ENCODE assay signal across 8 cellular contexts in the genomic region with DNA sequence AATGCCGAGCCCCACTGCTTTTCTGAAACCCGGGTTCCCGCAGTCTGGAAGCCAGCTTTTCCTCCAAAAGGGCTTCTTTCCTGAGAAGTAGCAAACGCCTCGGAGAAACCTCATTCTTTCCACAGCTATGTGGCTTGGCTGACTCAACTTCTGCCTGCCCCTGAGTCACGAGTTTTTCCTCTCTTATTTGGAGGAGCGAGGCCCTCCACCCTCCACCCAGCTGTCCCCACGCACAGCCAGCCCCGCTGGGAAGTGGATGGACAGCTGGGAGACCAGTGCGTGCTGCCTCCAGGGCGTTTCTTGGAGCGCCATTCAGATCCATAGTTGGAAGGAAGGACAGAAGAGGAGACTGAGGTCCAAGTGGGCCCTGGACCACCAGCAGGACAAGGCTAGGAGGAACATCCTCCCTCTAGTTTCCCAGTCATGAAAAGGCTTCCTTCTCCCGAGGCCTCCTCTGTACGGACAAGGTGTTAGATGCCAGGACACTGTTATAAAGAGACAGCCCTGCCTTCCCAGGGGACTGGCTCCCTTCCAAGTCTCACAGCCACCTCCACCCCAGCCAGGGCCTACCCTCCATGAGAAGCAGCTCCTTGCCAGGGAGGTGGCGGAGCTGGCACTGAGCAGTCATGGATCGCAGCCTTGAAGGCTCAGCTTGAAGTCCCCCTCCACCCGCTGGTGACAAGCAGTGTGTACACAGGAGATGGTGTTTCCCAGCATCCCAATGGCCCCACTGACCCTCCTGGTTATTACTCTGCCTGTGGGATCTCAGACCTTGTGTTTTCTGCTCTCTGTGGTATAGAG. TPM values are rescaled to one million over a fixed set of nuclear protein-coding genes. Genes with fewer than 3 reads are reported as not detected.
DNase-seq lines count a peak whose midpoint lies in the region; ATAC-seq, FAIRE-seq and TF ChIP-seq lines count a peak whose summit lies in the region.

No MANE protein-coding gene starts in this region.

- H3K4me1 Mint-ChIP-seq in neural crest cell = peaks cover 14% of the 10 kb centered on the region

- peaks cover 13% of the 10 kb centered on the region for H3K23me2 ChIP-seq in H1 (ENCODE audit: low read depth, low read length)

- H3K36me3 Mint-ChIP-seq in neural crest cell (ENCODE audit: low read depth) = no peaks in the 10 kb centered on the region

- no peak overlapping the region for H2BK20ac ChIP-seq in H1 (ENCODE audit: low read length)

- no peak overlapping the region for H2BK5ac ChIP-seq in H1 (ENCODE audit: low read depth, low read length)

- H3K9ac ChIP-seq in H1 (replicated peaks in 1 of 4; ENCODE audit: extremely low read depth in 1 of 4, low read depth in 3 of 4, low read length in 3 of 4) = no peak overlapping the region

- no peak overlapping the region for H3K56ac ChIP-seq in H1 (replicated peaks; ENCODE audit: insufficient read length, low read depth, low read length)

- H3K79me1 ChIP-seq in H1 (ENCODE audit: low read depth, low read length) = peaks cover 4% of the 10 kb centered on the region; the same call in 1 of the 2 replicates

- H3K27me3 ChIP-seq in Peyer's patch = no peaks in the 10 kb centered on the region
- H3K27me3 ChIP-seq in H1 (replicated peaks in 1 of 4; ENCODE audit: control insufficient read depth in 3 of 4, extremely low read depth in 1 of 4, insufficient read depth in 3 of 4, low read length in 3 of 4) = peaks cover 0 to 10% (median 1%) of the 10 kb centered on the region in 4 experiments; a peak in 4 of 7 replicates

- H4K5ac ChIP-seq in H1 (ENCODE audit: insufficient read length, low read depth, low read length) = no peak overlapping the region

- 0 out of 2 replicates have a peak overlapping the region, but pooled peaks have one; percentile 8 for H2BK15ac ChIP-seq in H1 (ENCODE audit: low read length)

- H3K14ac ChIP-seq in H1 (ENCODE audit: insufficient read length) = no peak overlapping the region

- H3K27ac ChIP-seq in Peyer's patch = peak overlapping the region; percentile 32 to 87 (median 62)
- H3K27ac ChIP-seq in H1 (ENCODE audit: low read depth, low read length) = no peak overlapping the region

- TF ChIP-seq CTCF in Peyer's patch (IDR thresholded peaks at IDR 0.05) = no peak
- no peak for TF ChIP-seq CTCF in H1 (IDR thresholded peaks at IDR 0.05; ENCODE audit: control extremely low read depth in 1 of 3, insufficient read depth in 1 of 3, low read depth in 1 of 3, low read length in 3 of 3)
- TF ChIP-seq CTCF in neural crest cell (conservative IDR thresholded peaks at IDR 0.05) = no peak

- CTCF ChIA-PET in H1 (lab: Charles Lee; ENCODE audit: partially characterized antibody) = interaction anchor here (0.9 to 4.0 kb wide), 5 partner anchors 9 to 52 kb away, joined by 3 to 20 read pairs (median 6); no protein-coding TSS in a partner anchor

- no peak for TF ChIP-seq EP300 in H1 (IDR thresholded peaks at IDR 0.05; ENCODE audit: borderline replicate concordance in 1 of 2, low read depth in 2 of 2, low read length in 2 of 2)

- H3K18ac ChIP-seq in H1 (ENCODE audit: extremely low read depth, low read length) = no peak overlapping the region

- H4K8ac ChIP-seq in H1 (ENCODE audit: extremely low read depth, insufficient read depth, low read length) = no peak overlapping the region

- TF ChIP-seq POLR2A in Peyer's patch (IDR thresholded peaks at IDR 0.05) (no peak), H1 (IDR thresholded peaks at IDR 0.05; ENCODE audit: control extremely low read depth in 1 of 2, low read depth in 2 of 2, low read length in 2 of 2) (no peak), GM18505 (IDR thresholded peaks at IDR 0.05; ENCODE audit: borderline replicate concordance, extremely low read depth, insufficient read depth, insufficient read length) (no peak)

- no peak overlapping the region for H3K23ac ChIP-seq in H1 (ENCODE audit: insufficient read length)

- H2AK5ac ChIP-seq in H1 (ENCODE audit: low read depth, low read length) = 0 out of 2 replicates have a peak overlapping the region, but pooled peaks have one; percentile 53

- 90% methylated on average over 17 of the region's 17 CpGs; no CpG with 5 or more reads in 1 of the 2 experiments for WGBS in H1 (ENCODE audit: extremely low coverage in 1 of 2, insufficient coverage in 1 of 2, insufficient read length in 1 of 2, insufficient replicate concordance in 2 of 2, low coverage in 1 of 2, low lambda C conversion rate in 2 of 2, missing lambda C conversion rate in 1 of 2), 2 experiments

- peaks cover 0 to 4% of the 10 kb centered on the region in 2 experiments; a peak in 1 of 4 replicates for H3K79me2 ChIP-seq in H1 (ENCODE audit: control insufficient read depth in 1 of 2, insufficient read depth in 2 of 2, low read length in 2 of 2)

- peaks cover 0 to 35% (median 10%) of the 10 kb centered on the region in 4 donors for H3K4me1 ChIP-seq in Peyer's patch
- peaks cover 0 to 15% (median 12%) of the 10 kb centered on the region in 4 experiments; a peak in 6 of 7 replicates for H3K4me1 ChIP-seq in H1 (replicated peaks in 1 of 4; ENCODE audit: control insufficient read depth in 3 of 4, insufficient read depth in 4 of 4, low read length in 3 of 4)

- H3K27me3 Mint-ChIP-seq in neural crest cell (ENCODE audit: low read depth) = peaks cover 49% of the 10 kb centered on the region

- DNase-seq in ELR (ENCODE audit: low read depth) (peak; percentile 92), Peyer's patch (peak in 1 of 3 donors; percentile 68), H1 (ENCODE audit: low read depth in 1 of 2, low spot score in 2 of 2) (no peak), neural crest cell (ENCODE audit: low read depth, low spot score) (no peak)

- no peak overlapping the region for H4K91ac ChIP-seq in H1 (replicated peaks; ENCODE audit: insufficient read length, low read length)

- no peak overlapping the region for H2BK120ac ChIP-seq in H1 (replicated peaks; ENCODE audit: low read depth, low read length)

- H2AFZ ChIP-seq in H1 (ENCODE audit: low read length) = no peak overlapping the region

- POLR2A ChIA-PET in H1 (lab: Charles Lee; ENCODE audit: partially characterized antibody) = no interaction called here

- peak overlapping the region; percentile 57 for H3K4me3 Mint-ChIP-seq in neural crest cell

- H4K20me1 ChIP-seq in H1 (replicated peaks in 1 of 2; ENCODE audit: control insufficient read depth in 1 of 2, insufficient read depth in 2 of 2, low read length in 2 of 2) = no peaks in the 10 kb centered on the region

- H3K9me3 ChIP-seq in Peyer's patch (no peaks in the 10 kb centered on the region), H1 (ENCODE audit: insufficient read depth in 2 of 2, low read depth in 1 of 2, low read length in 1 of 2) (no peaks in the 10 kb centered on the region)

- H3K36me3 ChIP-seq in Peyer's patch = no peaks in the 10 kb centered on the region
- H3K36me3 ChIP-seq in H1 (ENCODE audit: control insufficient read depth in 2 of 4, insufficient read depth in 4 of 4, low read length in 3 of 4) = no peaks in the 10 kb centered on the region

- no peak overlapping the region for H3K27ac Mint-ChIP-seq in neural crest cell (ENCODE audit: unreplicated experiment)

- H3K4me3 ChIP-seq in Peyer's patch (no peak overlapping the region), H1 (ENCODE audit: extremely low read depth in 1 of 4, insufficient read depth in 2 of 4, low read depth in 3 of 4, low read length in 4 of 4) (no peak overlapping the region)

- H2BK12ac ChIP-seq in H1 (ENCODE audit: low read depth, low read length) = peak overlapping the region; percentile 19; the same call in 1 of the 2 replicates

- ATAC-seq in GM19463 (IDR thresholded peaks at IDR 0.05; ENCODE audit: unreplicated experiment) (no peak), GM18873 (IDR thresholded peaks at IDR 0.05; ENCODE audit: low FRiP score, unreplicated experiment) (no peak), GM18505 (IDR thresholded peaks at IDR 0.05; ENCODE audit: unreplicated experiment) (no peak), GM21576 (IDR thresholded peaks at IDR 0.05; ENCODE audit: unreplicated experiment) (no peak)

- no peak for TF ChIP-seq RAD21 in H1 (IDR thresholded peaks at IDR 0.05 in 1 of 2, conservative IDR thresholded peaks at IDR 0.05 in 1 of 2; ENCODE audit: low read depth in 2 of 2, low read length in 2 of 2)

- no peak for FAIRE-seq in H1 (lab: Jason Lieb, UNC)

- H3K4ac ChIP-seq in H1 (replicated peaks; ENCODE audit: insufficient read length, low read depth, low read length) = no peak overlapping the region

- no peak overlapping the region for H3K4me2 ChIP-seq in H1 (ENCODE audit: insufficient read depth in 1 of 2, low read depth in 2 of 2, low read length in 2 of 2)

- no peaks in the 10 kb centered on the region for H3K9me3 Mint-ChIP-seq in neural crest cell

RNA-seq across cellular contexts. Expression of gene PLEKHF1, which starts 2.5 kb away (rescaled TPM):
- total RNA-seq in Peyer's patch = 10 to 100 TPM in 1 of 4 donors, 1 to 10 TPM in 3; 8.2 to 16.5 (median 9.0) TPM
- total RNA-seq in H1 (2021; fragmentation: NEBNext Ultra II Directional; extraction: Animal tissue kit (Norgen Biotek cat#: 25700)) = 11.1 and 12.0 TPM in 2 replicates
- polyA plus RNA-seq in H1 (2011; rRNA removed) = 18.4 and 21.8 TPM in 2 replicates
- 16.3 TPM for polyA plus RNA-seq in H1 (2011; cell fraction: cytosol; rRNA removed)
- polyA plus RNA-seq in H1 (2011; cell fraction: nucleus; rRNA removed) = 15.9 TPM
- polyA plus RNA-seq in H1 (2012, experiment 1 of 2) = 5.3 to 10.2 TPM (median 9.3 TPM) in 4 replicates
- 11.5 TPM for polyA plus RNA-seq in H1 (2012, experiment 2 of 2)
- 6.0 TPM for polyA plus RNA-seq in H1 (2013, experiment 1 of 2)
- polyA plus RNA-seq in H1 (2013, experiment 2 of 2) = 5.8 TPM
- 6.3 and 6.7 TPM in 2 replicates for polyA minus RNA-seq in H1 (2011; rRNA and poly(A)+ RNA removed)
- polyA minus RNA-seq in H1 (2011; cell fraction: cytosol; rRNA and poly(A)+ RNA removed) = 11.9 TPM
- polyA minus RNA-seq in H1 (2011; cell fraction: nucleus; rRNA and poly(A)+ RNA removed) = 18.6 TPM
- total RNA-seq in neural crest cell = 1.2 TPM in 2 replicates

RNA-seq across cellular contexts. Expression of gene C19orf12, which starts 52.3 kb away (rescaled TPM):
- 10 to 100 TPM; 18.2 to 49.1 (median 28.2) TPM for total RNA-seq in Peyer's patch
- 11.9 and 14.5 TPM in 2 replicates for total RNA-seq in H1 (2021; fragmentation: NEBNext Ultra II Directional; extraction: Animal tissue kit (Norgen Biotek cat#: 25700))
- 10.7 and 14.6 TPM in 2 replicates for polyA plus RNA-seq in H1 (2011; rRNA removed)
- 10.5 TPM for polyA plus RNA-seq in H1 (2011; cell fraction: cytosol; rRNA removed)
- polyA plus RNA-seq in H1 (2011; cell fraction: nucleus; rRNA removed) = 12.9 TPM
- 9.6 to 12.2 TPM (median 10.7 TPM) in 4 replicates for polyA plus RNA-seq in H1 (2012, experiment 1 of 2)
- polyA plus RNA-seq in H1 (2012, experiment 2 of 2) = 10.7 TPM
- polyA plus RNA-seq in H1 (2013, experiment 1 of 2) = 8.8 TPM
- polyA plus RNA-seq in H1 (2013, experiment 2 of 2) = 8.9 TPM
- 3.7 and 3.8 TPM in 2 replicates for polyA minus RNA-seq in H1 (2011; rRNA and poly(A)+ RNA removed)
- 5.4 TPM for polyA minus RNA-seq in H1 (2011; cell fraction: cytosol; rRNA and poly(A)+ RNA removed)
- polyA minus RNA-seq in H1 (2011; cell fraction: nucleus; rRNA and poly(A)+ RNA removed) = 7.5 TPM
- total RNA-seq in neural crest cell = 37.9 and 38.1 TPM in 2 replicates

RNA-seq across cellular contexts. Expression of gene POP4, which starts 56.7 kb away (rescaled TPM):
- total RNA-seq in Peyer's patch (10 to 100 TPM; 43.7 to 50.9 (median 49.1) TPM), neural crest cell (63.9 and 66.8 TPM in 2 replicates)
- 38.0 and 41.5 TPM in 2 replicates for total RNA-seq in H1 (2021; fragmentation: NEBNext Ultra II Directional; extraction: Animal tissue kit (Norgen Biotek cat#: 25700))
- polyA plus RNA-seq in H1 (2011; rRNA removed) = 22.8 and 29.1 TPM in 2 replicates
- polyA plus RNA-seq in H1 (2011; cell fraction: cytosol; rRNA removed) = 36.0 TPM
- polyA plus RNA-seq in H1 (2011; cell fraction: nucleus; rRNA removed) = 35.2 TPM
- polyA plus RNA-seq in H1 (2012, experiment 1 of 2) = 28.3 to 36.0 TPM (median 33.8 TPM) in 4 replicates
- 21.5 TPM for polyA plus RNA-seq in H1 (2012, experiment 2 of 2)
- 49.0 TPM for polyA plus RNA-seq in H1 (2013, experiment 1 of 2)
- 48.9 TPM for polyA plus RNA-seq in H1 (2013, experiment 2 of 2)
- 25.6 and 43.4 TPM in 2 replicates for polyA minus RNA-seq in H1 (2011; rRNA and poly(A)+ RNA removed)
- 21.2 TPM for polyA minus RNA-seq in H1 (2011; cell fraction: cytosol; rRNA and poly(A)+ RNA removed)
- polyA minus RNA-seq in H1 (2011; cell fraction: nucleus; rRNA and poly(A)+ RNA removed) = 48.4 TPM
